ENCODE assay signal across 8 cellular contexts in genomic region chr9:14321517-14322125, GRCh38. TPM values are rescaled to one million over a fixed set of nuclear protein-coding genes. Genes with fewer than 3 reads are reported as not detected.
A peak's percentile ranks its signal among the peaks of the same experiment; 100 is the strongest.
DNase-seq lines count a peak whose midpoint lies in the region; ATAC-seq and TF ChIP-seq lines count a peak whose summit lies in the region.

No MANE protein-coding gene starts in this region.

- no peak for TF ChIP-seq EP300 in esophagus muscularis mucosa (IDR thresholded peaks at IDR 0.05)

- H3K9me3 ChIP-seq in HAP-1: no peaks in the 10 kb centered on the region
- H3K9me3 ChIP-seq in Peyer's patch: no peaks in the 10 kb centered on the region
- H3K9me3 ChIP-seq in esophagus muscularis mucosa: no peaks in the 10 kb centered on the region

- H3K36me3 ChIP-seq in HAP-1 (replicated peaks): no peaks in the 10 kb centered on the region
- H3K36me3 ChIP-seq in Peyer's patch: no peaks in the 10 kb centered on the region
- no peaks in the 10 kb centered on the region for H3K36me3 ChIP-seq in esophagus muscularis mucosa
- no peaks in the 10 kb centered on the region for H3K36me3 ChIP-seq in rectal smooth muscle tissue (ENCODE audit: control insufficient read depth, insufficient read depth, low read length)

- DNase-seq in HAP-1 (ENCODE audit: low spot score in 2 of 2) (peak in 1 of 2 experiments; percentile 36), Peyer's patch (no peak), esophagus muscularis mucosa (ENCODE audit: extremely low spot score) (no peak), NCI-H1105 treated with DMSO at 0.1 percent for 48 hours (lab: John Stamatoyannopoulos, UW) (no peak)
- DNase-seq in stimulated activated CD4-positive, alpha-beta T cell treated with anti-CD3 and anti-CD28 coated beads, Interleukin-4, amount 100 ng/mL, for 24 hours: no peak

- peak overlapping the region; percentile 44 for H3K4me3 ChIP-seq in HAP-1
- H3K4me3 ChIP-seq in Peyer's patch: peak overlapping the region; percentile 49 to 79 (median 67)
- peak overlapping the region; percentile 71 to 89 (median 85) for H3K4me3 ChIP-seq in esophagus muscularis mucosa
- peak overlapping the region; percentile 78 for H3K4me3 ChIP-seq in rectal smooth muscle tissue (ENCODE audit: low read length)

- TF ChIP-seq CTCF in Peyer's patch (IDR thresholded peaks at IDR 0.05): no peak
- TF ChIP-seq CTCF in esophagus muscularis mucosa (IDR thresholded peaks at IDR 0.05): no peak

- in situ Hi-C loops in HAP-1 (cut with MboI; ENCODE audit: low sequenced_read_pairs): loop anchor here (25.0 kb wide), 1 partner anchor 184 kb away; no protein-coding TSS in a partner anchor

- ATAC-seq in HG02840 (IDR thresholded peaks at IDR 0.05; ENCODE audit: low FRiP score, unreplicated experiment): no peak
- ATAC-seq in GM18909 (IDR thresholded peaks at IDR 0.05; ENCODE audit: poor library complexity, unreplicated experiment): no peak

- peak overlapping the region; percentile 5 to 95 (median 82) for H3K27ac ChIP-seq in Peyer's patch
- H3K27ac ChIP-seq in esophagus muscularis mucosa (replicated peaks in 1 of 4): peak overlapping the region; percentile 93 to 99 (median 98)
- peak overlapping the region; percentile 92 for H3K27ac ChIP-seq in rectal smooth muscle tissue (ENCODE audit: low read depth, low read length)

- TF ChIP-seq POLR2A in Peyer's patch (IDR thresholded peaks at IDR 0.05) (no peak), esophagus muscularis mucosa (IDR thresholded peaks at IDR 0.05; ENCODE audit: low read depth) (no peak)

- intact Hi-C loops in esophagus muscularis mucosa (cut with DNase I): loop anchor here (5.0 kb wide), 2 partner anchors 119 to 224 kb away; no protein-coding TSS in a partner anchor

- WGBS in esophagus muscularis mucosa: 3% methylated on average over 9 of the region's 9 CpGs

- peak overlapping the region; percentile 5 for H3K9ac ChIP-seq in rectal smooth muscle tissue (ENCODE audit: low read length)

- H3K27me3 ChIP-seq in HAP-1 (ENCODE audit: low read depth) (no peaks in the 10 kb centered on the region), Peyer's patch (no peaks in the 10 kb centered on the region), esophagus muscularis mucosa (no peaks in the 10 kb centered on the region), rectal smooth muscle tissue (ENCODE audit: control insufficient read depth, insufficient read depth, low read length) (no peaks in the 10 kb centered on the region)

- H3K4me1 ChIP-seq in HAP-1 (peaks cover 53% of the 10 kb centered on the region), Peyer's patch (peaks cover 0 to 14% (median 0%) of the 10 kb centered on the region in 4 donors), esophagus muscularis mucosa (peaks cover 37 to 64% (median 58%) of the 10 kb centered on the region in 4 donors), rectal smooth muscle tissue (ENCODE audit: control insufficient read depth, insufficient read depth, low read length) (peaks cover 29% of the 10 kb centered on the region)

RNA-seq across cellular contexts. Expression of gene NFIB, which starts 7.7 kb away (rescaled TPM):
- 100 to 1,000 TPM in 3 of 4 donors, 10 to 100 TPM in 1; 89.7 to 229 (median 159) TPM for total RNA-seq in Peyer's patch
- 10 to 100 TPM; 38.1 to 64.4 (median 55.8) TPM for total RNA-seq in esophagus muscularis mucosa
